16 cellular contexts compared by ENCODE assay signal in genomic region chr1:29201595-29202051, GRCh38. TPM values are rescaled to one million over a fixed set of nuclear protein-coding genes. Genes with fewer than 3 reads are reported as not detected.
DNase-seq lines count a peak whose midpoint lies in the region; ATAC-seq, FAIRE-seq and TF ChIP-seq lines count a peak whose summit lies in the region.
"Had no signal": no experiment of that assay in that cellular context is flagged by ENCODE, and none has a peak within 500 bp of the region (broad histone marks: within the 10 kb centered on the region; RNA-seq: fewer than 3 reads in every experiment).

No MANE protein-coding gene starts in this region.

- TF ChIP-seq CTCF in endothelial cell of umbilical vein (IDR thresholded peaks at IDR 0.05; ENCODE audit: extremely low read depth in 1 of 2, insufficient read depth in 1 of 2, low read depth in 1 of 2, low read length in 2 of 2) = no peak
- no peak for TF ChIP-seq CTCF in ovary (IDR thresholded peaks at IDR 0.05)

- H3K27me3 Mint-ChIP-seq in T-helper 2 cell treated with Interferon-gamma antibody and Interleukin-4, amounts not matched to agents 5 μg/mL and 100 μg/mL, for 36 hours (ENCODE audit: low read depth) = no peaks in the 10 kb centered on the region
- H3K27me3 Mint-ChIP-seq: naive B cell had no signal

- no peaks in the 10 kb centered on the region for H3K9me1 ChIP-seq in endothelial cell of umbilical vein (replicated peaks; ENCODE audit: control insufficient read depth, extremely low read depth, insufficient read depth, low read length)

- no peak overlapping the region for H2AFZ ChIP-seq in endothelial cell of umbilical vein (ENCODE audit: low read depth, low read length)

- H3K9me3 ChIP-seq in endothelial cell of umbilical vein (replicated peaks; ENCODE audit: control insufficient read depth, insufficient read depth, low read length) (no peaks in the 10 kb centered on the region), ovary (no peaks in the 10 kb centered on the region)

- intact Hi-C loops in endothelial cell of umbilical vein (cut with micrococcal nuclease) = loop anchor here (1.0 to 5.0 kb wide), 3 partner anchors 19 to 559 kb away; partner anchors contain the start of gene TAF12
- intact Hi-C loops in ovary (cut with DNase I) = loop anchor here (2.0 to 10.0 kb wide), 5 partner anchors 164 to 417 kb away; no protein-coding TSS in a partner anchor

- TF ChIP-seq POLR2A in endothelial cell of umbilical vein (IDR thresholded peaks at IDR 0.05; ENCODE audit: low read depth, low read length) = no peak
- no peak for TF ChIP-seq POLR2A in ovary (IDR thresholded peaks at IDR 0.05)

- H3K36me3 Mint-ChIP-seq in T-helper 2 cell treated with Interferon-gamma antibody and Interleukin-4, amounts not matched to agents 5 μg/mL and 100 μg/mL, for 36 hours (ENCODE audit: low read depth) = peaks cover 4% of the 10 kb centered on the region
- H3K36me3 Mint-ChIP-seq: naive B cell had no signal

- peak overlapping the region; percentile 39 for H3K27ac Mint-ChIP-seq in T-helper 2 cell treated with Interferon-gamma antibody and Interleukin-4, amounts not matched to agents 5 μg/mL and 100 μg/mL, for 36 hours

- 90 to 93% (median 91%) methylated on average over 6 of the region's 6 CpGs for WGBS in ovary, 3 donors

- no peak overlapping the region for H3K4me3 Mint-ChIP-seq in T-helper 2 cell treated with Interferon-gamma antibody and Interleukin-4, amounts not matched to agents 5 μg/mL and 100 μg/mL, for 36 hours
- H3K4me3 Mint-ChIP-seq: activated T-cell treated with anti-CD3 and anti-CD28 coated beads, Interleukin-2, amount 50 U/mL, for 4 hours; naive B cell had no signal

- DNase-seq in T-helper 2 cell treated with Interferon-gamma antibody and Interleukin-4, amounts not matched to agents 5 μg/mL and 100 μg/mL, for 36 hours (ENCODE audit: low spot score) = peak; percentile 43
- no peak for DNase-seq in T-helper 2 cell
- DNase-seq in MV-4-11 (lab: John Stamatoyannopoulos, UW) = peak; percentile 44
- no peak for DNase-seq in endothelial cell of umbilical vein (ENCODE audit: low read depth, low spot score)
- DNase-seq in stimulated activated CD8-positive, alpha-beta memory T cell treated with anti-CD3 and anti-CD28 coated beads, Interleukin-4, amount 100 ng/mL, for 48 hours = peak; percentile 42
- DNase-seq in ovary = no peak
- no peak for DNase-seq in NCI-H2081 treated with DMSO at 0.1 percent for 48 hours (lab: John Stamatoyannopoulos, UW)
- DNase-seq: 8988T; activated T-cell treated with anti-CD3 and anti-CD28 coated beads, Interleukin-2, amount 50 U/mL, for 4 hours; naive B cell; NCI-H187 treated with DMSO at 0.1 percent for 48 hours; NCI-H774; retina had no signal

- no peaks in the 10 kb centered on the region for H4K20me1 ChIP-seq in endothelial cell of umbilical vein (replicated peaks; ENCODE audit: control insufficient read depth, extremely low read depth, insufficient read depth, low read length)

- dilution Hi-C loops in endothelial cell of umbilical vein (cut with MboI; ENCODE audit: extremely low pct_ligation_motif_present, low sequenced_read_pairs) = no loop called here

- H3K4me2 ChIP-seq in endothelial cell of umbilical vein (ENCODE audit: insufficient read depth, low read length) = no peak overlapping the region

- POLR2A ChIA-PET in endothelial cell of umbilical vein (lab: Charles Lee) = interaction anchor here (1.7 kb wide), 1 partner anchor 317 kb away, joined by 4 read pairs; no protein-coding TSS in a partner anchor

- no peak overlapping the region for H3K4me3 ChIP-seq in endothelial cell of umbilical vein (replicated peaks in 1 of 3; ENCODE audit: insufficient read depth in 1 of 3, low read depth in 1 of 3, low read length in 3 of 3)
- H3K4me3 ChIP-seq in ovary = no peak overlapping the region

- H3K27ac ChIP-seq in endothelial cell of umbilical vein (ENCODE audit: insufficient read depth, low read depth, low read length) = peak overlapping the region; percentile 63
- H3K27ac ChIP-seq in ovary = peak overlapping the region in 1 of 2 donors; percentile 80

- no peaks in the 10 kb centered on the region for H3K9me3 Mint-ChIP-seq in T-helper 2 cell treated with Interferon-gamma antibody and Interleukin-4, amounts not matched to agents 5 μg/mL and 100 μg/mL, for 36 hours
- H3K9me3 Mint-ChIP-seq: activated T-cell treated with anti-CD3 and anti-CD28 coated beads, Interleukin-2, amount 50 U/mL, for 4 hours; naive B cell had no signal

- no peak overlapping the region for H3K9ac ChIP-seq in endothelial cell of umbilical vein (replicated peaks; ENCODE audit: extremely low read depth, insufficient read depth, low read length)
- H3K9ac ChIP-seq: KMS-11 had no signal

- H3K27me3 ChIP-seq in endothelial cell of umbilical vein (ENCODE audit: control insufficient read depth in 2 of 2, insufficient read depth in 2 of 2, low read length in 2 of 2) (no peaks in the 10 kb centered on the region), ovary (no peaks in the 10 kb centered on the region)

- peaks cover 6 to 9% of the 10 kb centered on the region in 2 experiments for H3K36me3 ChIP-seq in endothelial cell of umbilical vein (ENCODE audit: control insufficient read depth in 2 of 2, extremely low read depth in 1 of 2, insufficient read depth in 2 of 2, low read length in 2 of 2)
- H3K36me3 ChIP-seq in ovary = no peaks in the 10 kb centered on the region

- no peak for ATAC-seq in HG03025 (IDR thresholded peaks at IDR 0.05; ENCODE audit: low FRiP score, unreplicated experiment)
- ATAC-seq: activated T-cell treated with anti-CD3 and anti-CD28 coated beads, Interleukin-2, amount 50 U/mL, for 4 hours had no signal

- H3K79me2 ChIP-seq in endothelial cell of umbilical vein (ENCODE audit: control insufficient read depth, insufficient read depth, low read length) = no peaks in the 10 kb centered on the region

- FAIRE-seq in endothelial cell of umbilical vein (lab: Jason Lieb, UNC) = no peak
- FAIRE-seq: islet of Langerhans had no signal

- peaks cover 19% of the 10 kb centered on the region for H3K4me1 Mint-ChIP-seq in T-helper 2 cell treated with Interferon-gamma antibody and Interleukin-4, amounts not matched to agents 5 μg/mL and 100 μg/mL, for 36 hours (ENCODE audit: low read depth)

- TF ChIP-seq EP300 in ovary (IDR thresholded peaks at IDR 0.05) = no peak

- H3K4me1 ChIP-seq in endothelial cell of umbilical vein (ENCODE audit: control insufficient read depth, extremely low read depth, insufficient read depth, low read length) = peaks cover 10% of the 10 kb centered on the region
- H3K4me1 ChIP-seq in ovary (ENCODE audit: insufficient read depth) = no peaks in the 10 kb centered on the region

- CTCF ChIA-PET in endothelial cell of umbilical vein (lab: Charles Lee) = interaction anchor here (1.1 to 6.2 kb wide), 10 partner anchors 21 to 324 kb away, joined by 3 to 133 read pairs (median 20); partner anchors contain the start of gene SRSF4

- no TSS peak for BruUV-seq in endothelial cell of umbilical vein (replicated peaks; lab: Mats Ljungman, UMichigan)

TF ChIP-seq in endothelial cell of umbilical vein, 7 proteins besides CTCF, POLR2A, EP300 and RAD21:
- no peak for TF ChIP-seq MYC (IDR thresholded peaks at IDR 0.05; ENCODE audit: low read depth, low read length)
- no peak for TF ChIP-seq GATA2 (IDR thresholded peaks at IDR 0.05; ENCODE audit: insufficient read depth, insufficient read length, low read depth, low read length)
- no peak for TF ChIP-seq FOS (IDR thresholded peaks at IDR 0.05; ENCODE audit: borderline replicate concordance, insufficient read depth, low read length)
TF ChIP-seq in endothelial cell of umbilical vein: peak in this region for 0.

RNA-seq across cellular contexts. Expression of gene SRSF4, which starts 19.9 kb away (rescaled TPM):
- total RNA-seq in endothelial cell of umbilical vein = 92.9 and 108 TPM in 2 replicates
- 31.1 and 45.6 TPM in 2 replicates for polyA plus RNA-seq in endothelial cell of umbilical vein
- polyA plus RNA-seq in endothelial cell of umbilical vein (2011; cell fraction: cytosol; rRNA removed) = 43.0 and 45.9 TPM in 2 replicates
- 162 and 231 TPM in 2 replicates for polyA plus RNA-seq in endothelial cell of umbilical vein (2011; cell fraction: nucleus; rRNA removed)
- polyA plus RNA-seq in endothelial cell of umbilical vein (2012) = 55.2 and 69.6 TPM in 2 replicates
- 39.2 and 39.9 TPM in 2 replicates for polyA minus RNA-seq in endothelial cell of umbilical vein
- 17.8 TPM for polyA minus RNA-seq in endothelial cell of umbilical vein (2011; cell fraction: cytosol; rRNA and poly(A)+ RNA removed)
- polyA minus RNA-seq in endothelial cell of umbilical vein (2011; cell fraction: nucleus; rRNA and poly(A)+ RNA removed) = 69.1 and 89.6 TPM in 2 replicates
- total RNA-seq in ovary = 100 to 1,000 TPM in 1 of 7 donors, 10 to 100 TPM in 6; 55.2 to 111 (median 88.2) TPM
- polyA plus RNA-seq in ovary = 100 to 1,000 TPM in 1 of 2 donors, 10 to 100 TPM in 1; 70.5 to 135 TPM

RNA-seq across cellular contexts. Expression of gene MECR, which starts 29.1 kb away (rescaled TPM):
- total RNA-seq in endothelial cell of umbilical vein (30.1 and 33.5 TPM in 2 replicates), ovary (10 to 100 TPM; 11.9 to 33.9 (median 21.6) TPM)
- polyA plus RNA-seq in endothelial cell of umbilical vein (24.6 and 30.9 TPM in 2 replicates), ovary (10 to 100 TPM; 16.2 to 16.3 TPM)
- polyA plus RNA-seq in endothelial cell of umbilical vein (2011; cell fraction: cytosol; rRNA removed) = 28.5 and 29.1 TPM in 2 replicates
- polyA plus RNA-seq in endothelial cell of umbilical vein (2011; cell fraction: nucleus; rRNA removed) = 32.9 and 36.4 TPM in 2 replicates
- polyA plus RNA-seq in endothelial cell of umbilical vein (2012) = 26.7 and 31.6 TPM in 2 replicates
- polyA minus RNA-seq in endothelial cell of umbilical vein = 23.8 and 26.1 TPM in 2 replicates
- 17.3 TPM for polyA minus RNA-seq in endothelial cell of umbilical vein (2011; cell fraction: cytosol; rRNA and poly(A)+ RNA removed)
- polyA minus RNA-seq in endothelial cell of umbilical vein (2011; cell fraction: nucleus; rRNA and poly(A)+ RNA removed) = 15.3 and 15.5 TPM in 2 replicates

RNA-seq across cellular contexts. Expression of gene PTPRU, which starts 34.7 kb away (rescaled TPM):
- total RNA-seq in endothelial cell of umbilical vein (2.6 and 3.3 TPM in 2 replicates), ovary (10 to 100 TPM; 19.5 to 45.2 (median 35.2) TPM)
- polyA plus RNA-seq in endothelial cell of umbilical vein (0.58 and 0.72 TPM in 2 replicates), ovary (10 to 100 TPM in 1 of 2 donors, 1 to 10 TPM in 1; 2.9 to 16.2 TPM)
- polyA plus RNA-seq in endothelial cell of umbilical vein (2011; cell fraction: cytosol; rRNA removed) = 0.39 and 0.73 TPM in 2 replicates
- polyA plus RNA-seq in endothelial cell of umbilical vein (2011; cell fraction: nucleus; rRNA removed) = 0.96 and 1.1 TPM in 2 replicates
- polyA plus RNA-seq in endothelial cell of umbilical vein (2012) = 2.0 and 6.3 TPM in 2 replicates
- 1.3 and 3.0 TPM in 2 replicates for polyA minus RNA-seq in endothelial cell of umbilical vein
- 23.8 TPM for polyA minus RNA-seq in endothelial cell of umbilical vein (2011; cell fraction: cytosol; rRNA and poly(A)+ RNA removed)
- polyA minus RNA-seq in endothelial cell of umbilical vein (2011; cell fraction: nucleus; rRNA and poly(A)+ RNA removed) = 0.82 and 1.4 TPM in 2 replicates

Comparison
In these comparisons a context has a peak if more than half of its experiments do, and no peak if none do; other contexts are left out.
1. DNase-seq: peak in T-helper 2 cell treated with Interferon-gamma antibody and Interleukin-4, amounts not matched to agents 5 μg/mL and 100 μg/mL, for 36 hours (single experiment), MV-4-11 (single experiment) and stimulated activated CD8-positive, alpha-beta memory T cell treated with anti-CD3 and anti-CD28 coated beads, Interleukin-4, amount 100 ng/mL, for 48 hours (single experiment); none in T-helper 2 cell (0 of 5), endothelial cell of umbilical vein (single experiment), ovary (0 of 5) and NCI-H2081 treated with DMSO at 0.1 percent for 48 hours (single experiment).